40 cellular contexts compared by ENCODE assay signal in the genomic region with DNA sequence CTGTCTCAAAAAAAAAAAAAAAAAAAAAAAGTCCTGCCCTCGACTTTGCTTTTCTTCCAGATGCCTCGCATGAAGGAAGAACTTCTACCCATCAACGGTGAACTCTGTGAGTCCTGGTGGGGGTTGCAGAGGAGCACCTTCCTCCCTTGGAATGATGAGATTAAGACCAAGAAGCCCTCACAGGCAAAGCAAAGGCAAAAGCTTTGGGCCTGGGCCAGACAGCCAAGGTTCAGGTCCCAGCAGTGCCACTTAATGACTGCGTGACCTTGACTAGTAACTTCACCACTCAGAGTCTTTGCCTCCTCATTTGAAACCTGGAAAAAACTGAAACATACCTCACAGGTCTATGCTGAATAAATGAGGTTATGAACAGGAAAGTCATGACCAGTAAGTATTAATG.
"Had no signal": no experiment of that assay in that cellular context is flagged by ENCODE, and none has a peak within 500 bp of the region (broad histone marks: within the 10 kb centered on the region; RNA-seq: fewer than 3 reads in every experiment).

No MANE protein-coding gene starts in this region.

- H3K27me3 Mint-ChIP-seq: brain had no signal

- H3K27ac Mint-ChIP-seq: activated naive CD4-positive, alpha-beta T cell treated with anti-CD3 and anti-CD28 coated beads for 36 hours; activated naive CD4-positive, alpha-beta T cell treated with anti-CD3 and anti-CD28 coated beads, Interleukin-2, amount 10 ng/mL, durations not matched to agents 7 days and 5 days; activated naive CD4-positive, alpha-beta T cell treated with anti-CD3 and anti-CD28 coated beads, Interleukin-2, amount 50 U/mL, for 24 hours; activated naive CD4-positive, alpha-beta T cell treated with anti-CD3 and anti-CD28 coated beads, Interleukin-2, amount 50 U/mL, for 72 hours; activated naive CD8-positive, alpha-beta T cell; activated naive CD8-positive, alpha-beta T cell treated with anti-CD3 and anti-CD28 coated beads for 36 hours; activated naive CD8-positive, alpha-beta T cell treated with anti-CD3 and anti-CD28 coated beads, Interleukin-2, amount 10 ng/mL, durations not matched to agents 7 days and 5 days; activated naive CD8-positive, alpha-beta T cell treated with anti-CD3 and anti-CD28 coated beads, Interleukin-2, amount 50 U/mL, for 24 hours; activated T-cell treated with anti-CD3 and anti-CD28 coated beads, Interleukin-2, amount 50 U/mL, for 24 hours; activated T-cell treated with anti-CD3 and anti-CD28 coated beads, Interleukin-2, amount 50 U/mL, for 72 hours; activated T-helper 1 cell treated with anti-CD3 and anti-CD28 coated beads, Interleukin-12 subunit alpha, Interleukin-12 subunit beta, Interleukin-2, Interleukin-4 antibody, amounts not matched to agents 30 ng/mL and 10 ng/mL and 1 ng/mL, durations not matched to agents 14 hours and 24 hours and 36 hours; activated T-helper 17 cell treated with anti-CD3 and anti-CD28 coated beads, Interleukin-2, amount 50 U/mL, for 72 hours; activated T-helper 2 cell treated with anti-CD3 and anti-CD28 coated beads, Interferon-gamma antibody, Interleukin-2, Interleukin-4, amounts not matched to agents 10 μg/mL and 5 μg/mL and 100 μg/mL, durations not matched to agents 14 hours and 24 hours and 36 hours; brain had no signal

- H3K36me3 ChIP-seq: adrenal gland, ascending aorta, brain microvascular endothelial cell, breast epithelium, cardiac muscle cell had no signal

- H3K4me3 ChIP-seq: adrenal gland, ascending aorta, body of pancreas, breast epithelium, cardiac muscle cell had no signal

- DNase-seq: activated effector memory CD4-positive, alpha-beta T cell treated with anti-CD3 and anti-CD28 coated beads, Interleukin-2, amount 50 U/mL, for 16 hours; activated effector memory CD4-positive, alpha-beta T cell treated with Interleukin-2 at 50 U/mL for 16 hours; activated gamma-delta T cell; activated gamma-delta T cell treated with Interleukin-2 at 50 U/mL for 16 hours; activated naive CD4-positive, alpha-beta T cell; activated naive CD4-positive, alpha-beta T cell treated with anti-CD3 and anti-CD28 coated beads for 36 hours; activated naive CD4-positive, alpha-beta T cell treated with anti-CD3 and anti-CD28 coated beads, Interleukin-2, amount 10 ng/mL, durations not matched to agents 7 days and 5 days; activated naive CD4-positive, alpha-beta T cell treated with anti-CD3 and anti-CD28 coated beads, Interleukin-2, amount 50 U/mL, for 16 hours; activated naive CD4-positive, alpha-beta T cell treated with Interleukin-2 at 50 U/mL for 16 hours; activated naive CD8-positive, alpha-beta T cell treated with anti-CD3 and anti-CD28 coated beads for 36 hours; activated naive CD8-positive, alpha-beta T cell treated with anti-CD3 and anti-CD28 coated beads, Interleukin-2, amount 10 ng/mL, durations not matched to agents 7 days and 5 days; activated naive CD8-positive, alpha-beta T cell treated with anti-CD3 and anti-CD28 coated beads, Interleukin-2, amount 50 U/mL, for 24 hours; activated T-cell treated with anti-CD3 and anti-CD28 coated beads, Interleukin-2, amount 50 U/mL, for 1 hour; activated T-cell treated with anti-CD3 and anti-CD28 coated beads, Interleukin-2, amount 50 U/mL, for 24 hours; activated T-cell treated with anti-CD3 and anti-CD28 coated beads, Interleukin-2, amount 50 U/mL, for 4 hours; activated T-cell treated with anti-CD3 and anti-CD28 coated beads, Interleukin-2, amount 50 U/mL, for 48 hours; activated T-cell treated with anti-CD3 and anti-CD28 coated beads, Interleukin-2, amount 50 U/mL, for 72 hours; adrenal gland; amniotic stem cell; amygdala; anterior cingulate cortex; aorta; brain microvascular endothelial cell; caudate nucleus; central memory CD4-positive, alpha-beta T cell; cerebellar nuclear complex had no signal

- FAIRE-seq: astrocyte, bronchial epithelial cell had no signal

- H3K4me1 ChIP-seq: adrenal gland, ascending aorta, body of pancreas, breast epithelium had no signal

- H3K9me3 Mint-ChIP-seq: activated naive CD4-positive, alpha-beta T cell treated with anti-CD3 and anti-CD28 coated beads for 36 hours; activated naive CD4-positive, alpha-beta T cell treated with anti-CD3 and anti-CD28 coated beads, Interleukin-2, amount 10 ng/mL, durations not matched to agents 7 days and 5 days; activated naive CD4-positive, alpha-beta T cell treated with anti-CD3 and anti-CD28 coated beads, Interleukin-2, amount 50 U/mL, for 24 hours; activated naive CD4-positive, alpha-beta T cell treated with anti-CD3 and anti-CD28 coated beads, Interleukin-2, amount 50 U/mL, for 72 hours; activated naive CD8-positive, alpha-beta T cell treated with anti-CD3 and anti-CD28 coated beads, Interleukin-2, amount 10 ng/mL, durations not matched to agents 7 days and 5 days; activated naive CD8-positive, alpha-beta T cell treated with anti-CD3 and anti-CD28 coated beads, Interleukin-2, amount 50 U/mL, for 24 hours; activated T-cell treated with anti-CD3 and anti-CD28 coated beads, Interleukin-2, amount 50 U/mL, for 24 hours; activated T-cell treated with anti-CD3 and anti-CD28 coated beads, Interleukin-2, amount 50 U/mL, for 4 hours; activated T-cell treated with anti-CD3 and anti-CD28 coated beads, Interleukin-2, amount 50 U/mL, for 72 hours; activated T-helper 1 cell treated with anti-CD3 and anti-CD28 coated beads, Interleukin-12 subunit alpha, Interleukin-12 subunit beta, Interleukin-2, Interleukin-4 antibody, amounts not matched to agents 30 ng/mL and 10 ng/mL and 1 ng/mL, durations not matched to agents 14 hours and 24 hours and 36 hours; activated T-helper 17 cell treated with anti-CD3 and anti-CD28 coated beads, Interleukin-2, amount 50 U/mL, for 72 hours; activated T-helper 2 cell treated with anti-CD3 and anti-CD28 coated beads, Interferon-gamma antibody, Interleukin-2, Interleukin-4, amounts not matched to agents 10 μg/mL and 5 μg/mL and 100 μg/mL, durations not matched to agents 14 hours and 24 hours and 36 hours; central memory CD8-positive, alpha-beta T cell had no signal

- H3K36me3 Mint-ChIP-seq: activated naive CD4-positive, alpha-beta T cell treated with anti-CD3 and anti-CD28 coated beads, Interleukin-2, amount 10 ng/mL, durations not matched to agents 7 days and 5 days; activated naive CD4-positive, alpha-beta T cell treated with anti-CD3 and anti-CD28 coated beads, Interleukin-2, amount 50 U/mL, for 24 hours; activated naive CD4-positive, alpha-beta T cell treated with anti-CD3 and anti-CD28 coated beads, Interleukin-2, amount 50 U/mL, for 72 hours; activated naive CD8-positive, alpha-beta T cell; activated naive CD8-positive, alpha-beta T cell treated with anti-CD3 and anti-CD28 coated beads for 36 hours; activated naive CD8-positive, alpha-beta T cell treated with anti-CD3 and anti-CD28 coated beads, Interleukin-2, amount 10 ng/mL, durations not matched to agents 7 days and 5 days had no signal

- H3K27ac ChIP-seq: adrenal gland, ascending aorta, body of pancreas, brain microvascular endothelial cell, breast epithelium, cardiac muscle cell had no signal

- H3K27me3 ChIP-seq: adrenal gland, ascending aorta, body of pancreas, brain microvascular endothelial cell, breast epithelium, cardiac muscle cell had no signal

- H3K4me3 Mint-ChIP-seq: activated naive CD4-positive, alpha-beta T cell treated with anti-CD3 and anti-CD28 coated beads for 36 hours; activated naive CD4-positive, alpha-beta T cell treated with anti-CD3 and anti-CD28 coated beads, Interleukin-2, amount 10 ng/mL, durations not matched to agents 7 days and 5 days; activated naive CD4-positive, alpha-beta T cell treated with anti-CD3 and anti-CD28 coated beads, Interleukin-2, amount 50 U/mL, for 24 hours; activated naive CD8-positive, alpha-beta T cell; activated naive CD8-positive, alpha-beta T cell treated with anti-CD3 and anti-CD28 coated beads for 36 hours; activated naive CD8-positive, alpha-beta T cell treated with anti-CD3 and anti-CD28 coated beads, Interleukin-2, amount 10 ng/mL, durations not matched to agents 7 days and 5 days; activated naive CD8-positive, alpha-beta T cell treated with anti-CD3 and anti-CD28 coated beads, Interleukin-2, amount 50 U/mL, for 24 hours; activated T-cell treated with anti-CD3 and anti-CD28 coated beads, Interleukin-2, amount 50 U/mL, for 24 hours; activated T-cell treated with anti-CD3 and anti-CD28 coated beads, Interleukin-2, amount 50 U/mL, for 4 hours; activated T-cell treated with anti-CD3 and anti-CD28 coated beads, Interleukin-2, amount 50 U/mL, for 72 hours; activated T-helper 1 cell treated with anti-CD3 and anti-CD28 coated beads, Interleukin-12 subunit alpha, Interleukin-12 subunit beta, Interleukin-2, Interleukin-4 antibody, amounts not matched to agents 30 ng/mL and 10 ng/mL and 1 ng/mL, durations not matched to agents 14 hours and 24 hours and 36 hours; activated T-helper 17 cell treated with anti-CD3 and anti-CD28 coated beads, Interleukin-2, amount 50 U/mL, for 72 hours; brain; central memory CD8-positive, alpha-beta T cell had no signal

- H3K9me3 ChIP-seq: adrenal gland, ascending aorta, body of pancreas, breast epithelium had no signal

- H3K4me1 Mint-ChIP-seq: activated naive CD4-positive, alpha-beta T cell treated with anti-CD3 and anti-CD28 coated beads, Interleukin-2, amount 10 ng/mL, durations not matched to agents 7 days and 5 days; activated naive CD4-positive, alpha-beta T cell treated with anti-CD3 and anti-CD28 coated beads, Interleukin-2, amount 50 U/mL, for 24 hours; activated naive CD8-positive, alpha-beta T cell treated with anti-CD3 and anti-CD28 coated beads for 36 hours; activated naive CD8-positive, alpha-beta T cell treated with anti-CD3 and anti-CD28 coated beads, Interleukin-2, amount 10 ng/mL, durations not matched to agents 7 days and 5 days; activated naive CD8-positive, alpha-beta T cell treated with anti-CD3 and anti-CD28 coated beads, Interleukin-2, amount 50 U/mL, for 24 hours; activated T-helper 17 cell treated with anti-CD3 and anti-CD28 coated beads, Interleukin-2, amount 50 U/mL, for 72 hours; brain; central memory CD8-positive, alpha-beta T cell had no signal
